In the genomic region with DNA sequence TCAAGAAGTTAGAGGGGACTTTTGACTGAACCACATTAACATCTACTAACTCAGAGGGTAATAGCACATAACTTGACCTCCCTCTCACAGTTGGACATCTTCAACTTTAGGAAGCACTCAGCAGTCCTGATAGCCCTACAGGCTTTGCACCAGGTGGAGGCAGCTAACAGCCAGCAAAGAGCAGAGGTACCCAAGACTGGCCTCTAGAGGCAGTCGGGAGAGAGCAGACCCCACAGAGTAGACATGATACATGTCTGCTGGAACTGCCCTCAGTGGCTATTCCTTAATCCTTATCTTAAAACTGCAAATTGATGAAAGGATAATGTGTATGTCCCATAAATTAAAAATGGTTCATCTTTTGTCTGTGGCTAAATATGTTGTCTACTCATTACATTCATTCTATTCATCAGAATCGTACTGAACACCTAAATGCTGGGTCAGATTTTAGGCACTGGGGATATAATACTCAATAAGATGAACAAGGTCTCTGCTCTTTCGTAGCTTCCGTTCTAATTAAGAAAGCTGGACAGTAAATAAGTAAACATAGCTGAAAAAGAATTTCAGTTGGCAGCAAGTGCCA, we compare ENCODE assay signal across 9 cellular contexts. TPM values are rescaled to one million over a fixed set of nuclear protein-coding genes. Genes with fewer than 3 reads are reported as not detected.
DNase-seq lines count a peak whose midpoint lies in the region; TF ChIP-seq lines count a peak whose summit lies in the region.
"Had no signal": no experiment of that assay in that cellular context is flagged by ENCODE, and none has a peak within 500 bp of the region (broad histone marks: within the 10 kb centered on the region; RNA-seq: fewer than 3 reads in every experiment).

No MANE protein-coding gene starts in this region.

- H3K4me1 Mint-ChIP-seq in activated CD4-positive, alpha-beta T cell treated with anti-CD3 and anti-CD28 coated beads, Interleukin-2, amount 10 ng/mL, durations not matched to agents 24 days and 14 days: peaks cover 52% of the 10 kb centered on the region
- H3K4me1 Mint-ChIP-seq in type B pancreatic cell (ENCODE audit: unreplicated experiment): peaks cover 10% of the 10 kb centered on the region

- H3K36me3 Mint-ChIP-seq in activated CD4-positive, alpha-beta T cell treated with anti-CD3 and anti-CD28 coated beads, Interleukin-2, amount 10 ng/mL, durations not matched to agents 24 days and 14 days (ENCODE audit: low read depth): peaks cover 68% of the 10 kb centered on the region
- H3K36me3 Mint-ChIP-seq in type B pancreatic cell: peaks cover 25% of the 10 kb centered on the region

- H3K9ac ChIP-seq in KMS-11: no peak overlapping the region

- H4K20me1 ChIP-seq in KMS-11 (ENCODE audit: insufficient read depth): peaks cover 14% of the 10 kb centered on the region; the same call in 1 of the 2 replicates

- DNase-seq in DMS114 treated with DMSO at 0.1 percent for 48 hours (lab: John Stamatoyannopoulos, UW; ENCODE audit: unreplicated experiment): peak; percentile 12
- DNase-seq in GM20000 (ENCODE audit: low spot score): no peak
- DNase-seq in activated CD4-positive, alpha-beta T cell treated with anti-CD3 and anti-CD28 coated beads, Interleukin-2, amount 10 ng/mL, durations not matched to agents 24 days and 14 days: peak; percentile 72
- DNase-seq in hepatic stellate cell (ENCODE audit: low spot score): peak; percentile 22
- no peak for DNase-seq in type B pancreatic cell (ENCODE audit: extremely low spot score, unreplicated experiment)
- no peak for DNase-seq in NK-92 treated with Interleukin-12 subunit alpha and Interleukin-12 subunit beta, amount 100 ng/mL, for 24 hours (lab: John Stamatoyannopoulos, UW)
- DNase-seq in NCI-H1436 treated with DMSO at 0.1 percent for 48 hours (lab: John Stamatoyannopoulos, UW): no peak

- H3K27me3 Mint-ChIP-seq in activated CD4-positive, alpha-beta T cell treated with anti-CD3 and anti-CD28 coated beads, Interleukin-2, amount 10 ng/mL, durations not matched to agents 24 days and 14 days: no peaks in the 10 kb centered on the region
- no peaks in the 10 kb centered on the region for H3K27me3 Mint-ChIP-seq in type B pancreatic cell

- no peaks in the 10 kb centered on the region for H3K36me3 ChIP-seq in KMS-11 (ENCODE audit: insufficient read depth)

- no peak overlapping the region for H3K27ac Mint-ChIP-seq in activated CD4-positive, alpha-beta T cell treated with anti-CD3 and anti-CD28 coated beads, Interleukin-2, amount 10 ng/mL, durations not matched to agents 24 days and 14 days
- no peak overlapping the region for H3K27ac Mint-ChIP-seq in type B pancreatic cell

- H3K4me1 ChIP-seq in KMS-11 (ENCODE audit: low read depth, poor library complexity, severe bottlenecking): peaks cover 31% of the 10 kb centered on the region

- H3K4me3 Mint-ChIP-seq in activated CD4-positive, alpha-beta T cell treated with anti-CD3 and anti-CD28 coated beads, Interleukin-2, amount 10 ng/mL, durations not matched to agents 24 days and 14 days: no peak overlapping the region
- no peak overlapping the region for H3K4me3 Mint-ChIP-seq in type B pancreatic cell

- peaks cover 11% of the 10 kb centered on the region; the same call in 1 of the 2 replicates for H3K79me2 ChIP-seq in KMS-11 (ENCODE audit: insufficient read depth, low read depth)

- H3K4me3 ChIP-seq in KMS-11 (IDR thresholded peaks at IDR 0.05; ENCODE audit: insufficient read depth, low read depth, low read length): no peak overlapping the region
- H3K4me3 ChIP-seq: SJSA1 had no signal

- no peak overlapping the region for H3K27ac ChIP-seq in KMS-11
- H3K27ac ChIP-seq: SJSA1 had no signal

- no peak overlapping the region for H2AFZ ChIP-seq in KMS-11 (ENCODE audit: low read depth)

- no peaks in the 10 kb centered on the region for H3K9me3 Mint-ChIP-seq in activated CD4-positive, alpha-beta T cell treated with anti-CD3 and anti-CD28 coated beads, Interleukin-2, amount 10 ng/mL, durations not matched to agents 24 days and 14 days
- no peaks in the 10 kb centered on the region for H3K9me3 Mint-ChIP-seq in type B pancreatic cell

- TF ChIP-seq CTCF in GM20000 (IDR thresholded peaks at IDR 0.05; ENCODE audit: extremely low read depth, missing control alignments) (peak; percentile 42), KMS-11 (conservative IDR thresholded peaks at IDR 0.05; ENCODE audit: low read depth, low read length) (peak; percentile 58), type B pancreatic cell (conservative IDR thresholded peaks at IDR 0.05) (peak; percentile 68)

- intact Hi-C loops in activated CD4-positive, alpha-beta T cell treated with anti-CD3 and anti-CD28 coated beads, Interleukin-2, amount 10 ng/mL, durations not matched to agents 24 days and 14 days (cut with micrococcal nuclease): no loop called here

- no peak overlapping the region for H3K4me2 ChIP-seq in KMS-11

- H3K27me3 ChIP-seq in KMS-11 (ENCODE audit: insufficient read depth, low read depth): no peaks in the 10 kb centered on the region
- H3K27me3 ChIP-seq: SJSA1 had no signal

RNA-seq across cellular contexts. Expression of gene CAB39, which starts 49.8 kb away (rescaled TPM):
- total RNA-seq in activated CD4-positive, alpha-beta T cell treated with anti-CD3 and anti-CD28 coated beads, Interleukin-2, amount 10 ng/mL, durations not matched to agents 24 days and 14 days: 166 and 168 TPM in 2 replicates
- total RNA-seq in type B pancreatic cell (ENCODE audit: low replicate concordance): 49.2 and 66.9 TPM in 2 replicates

Comparison
In these comparisons a context has a peak if more than half of its experiments do, and no peak if none do; other contexts are left out.
1. DNase-seq: peak in DMS114 treated with DMSO at 0.1 percent for 48 hours (single experiment), activated CD4-positive, alpha-beta T cell treated with anti-CD3 and anti-CD28 coated beads, Interleukin-2, amount 10 ng/mL, durations not matched to agents 24 days and 14 days (single experiment) and hepatic stellate cell (single experiment); none in GM20000 (single experiment), type B pancreatic cell (single experiment), NK-92 treated with Interleukin-12 subunit alpha and Interleukin-12 subunit beta, amount 100 ng/mL, for 24 hours (single experiment) and NCI-H1436 treated with DMSO at 0.1 percent for 48 hours (single experiment).
2. Peak in every context shown above with its lines, with median percentiles within 50 percentile points of each other: CTCF ChIP-seq.